Comparison of ENCODE assay signal across 9 cellular contexts in genomic region chr2:124520953-124521352, GRCh38.
"Had no signal": no experiment of that assay in that cellular context is flagged by ENCODE, and none has a peak within 500 bp of the region (broad histone marks: within the 10 kb centered on the region; RNA-seq: fewer than 3 reads in every experiment).

No MANE protein-coding gene starts in this region.

- H3K4me3 Mint-ChIP-seq: HFFc6 had no signal

- H3K27ac Mint-ChIP-seq: HFFc6 had no signal

- H3K36me3 ChIP-seq: HAP-1 had no signal

- H3K4me3 ChIP-seq: GM23248, HAP-1, K562 had no signal

- H3K27ac ChIP-seq: GM23248, HL-60 had no signal

- ATAC-seq: HCT116, K562 had no signal

- H3K9me3 ChIP-seq: HAP-1 had no signal

- H3K9ac ChIP-seq: GM23248 had no signal

- DNase-seq: GM23248, GOT3, H7, HFFc6, IMR-90 had no signal

- H2AFZ ChIP-seq: GM23248 had no signal
